8 cellular contexts compared by ENCODE assay signal in the genomic region with DNA sequence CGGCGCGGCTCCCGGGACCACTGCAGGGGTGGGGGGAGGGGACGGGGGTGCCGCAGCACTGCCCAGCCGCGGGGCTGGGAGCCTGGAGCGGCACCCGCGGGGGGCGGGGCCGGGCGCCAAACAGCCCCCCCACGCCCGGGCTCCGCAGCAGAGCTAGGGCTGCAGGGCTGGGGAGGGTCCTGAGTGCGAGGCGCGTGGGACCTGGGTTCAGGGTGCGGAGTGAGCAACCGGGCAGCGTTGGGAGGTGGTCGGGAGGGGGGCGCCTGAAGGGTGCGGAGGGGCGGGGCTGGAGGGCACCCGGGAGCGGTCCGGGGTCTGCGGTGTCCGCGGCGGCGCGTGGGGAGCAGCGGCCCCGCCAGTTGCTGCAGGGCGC. TPM values are rescaled to one million over a fixed set of nuclear protein-coding genes. Genes with fewer than 3 reads are reported as not detected.
DNase-seq lines count a peak whose midpoint lies in the region; ATAC-seq and TF ChIP-seq lines count a peak whose summit lies in the region.

No MANE protein-coding gene starts in this region.

- POLR2A ChIA-PET in AG04450 (lab: Yijun Ruan, JAX): interaction anchor here (1.5 kb wide), 1 partner anchor 26 kb away, joined by 5 read pairs; no protein-coding TSS in a partner anchor
- POLR2A ChIA-PET in WTC11 (lab: Charles Lee): no interaction called here

- no peaks in the 10 kb centered on the region for H3K9me3 Mint-ChIP-seq in WTC11

- no peak for DNase-seq in AG04450 (ENCODE audit: low read depth, low spot score)
- no peak for DNase-seq in WTC11 (ENCODE audit: low spot score)
- DNase-seq in iPS DF 6.9 (ENCODE audit: low read depth, low spot score): no peak
- DNase-seq in suprapubic skin (ENCODE audit: low spot score in 2 of 2): no peak
- no peak for DNase-seq in epidermal melanocyte (ENCODE audit: insufficient read length, low spot score)
- DNase-seq in DMS79 treated with DMSO at 0.1 percent for 48 hours (lab: John Stamatoyannopoulos, UW): no peak
- no peak for DNase-seq in midbrain (lab: John Stamatoyannopoulos, UW)

- H3K27me3 Mint-ChIP-seq in WTC11 (ENCODE audit: low read depth): no peaks in the 10 kb centered on the region; the same call in 1 of the 2 replicates

- no peak for TF ChIP-seq POLR2A in suprapubic skin (IDR thresholded peaks at IDR 0.05)

- H3K36me3 ChIP-seq in iPS DF 6.9 (ENCODE audit: control insufficient read depth, insufficient read depth, low read length) (peaks cover 2% of the 10 kb centered on the region; the same call in 1 of the 2 replicates), suprapubic skin (peaks cover 13% of the 10 kb centered on the region)

- TF ChIP-seq EP300 in suprapubic skin (IDR thresholded peaks at IDR 0.05): no peak

- TF ChIP-seq CTCF in AG04450 (IDR thresholded peaks at IDR 0.05; ENCODE audit: low read depth, low read length): no peak
- TF ChIP-seq CTCF in WTC11 (IDR thresholded peaks at IDR 0.05): no peak
- TF ChIP-seq CTCF in suprapubic skin (IDR thresholded peaks at IDR 0.05): no peak

- CTCF ChIA-PET in AG04450 (lab: Charles Lee): interaction anchor here (0.8 to 1.2 kb wide), 2 partner anchors 25 to 37 kb away, joined by 3 read pairs; no protein-coding TSS in a partner anchor
- CTCF ChIA-PET in WTC11 (lab: Charles Lee): interaction anchor here (0.6 to 2.6 kb wide), 8 partner anchors 11 to 476 kb away, joined by 3 to 10 read pairs (median 4); no protein-coding TSS in a partner anchor

- peak overlapping the region; percentile 39 for H3K4me3 Mint-ChIP-seq in WTC11

- peaks cover 30% of the 10 kb centered on the region for H3K4me1 Mint-ChIP-seq in WTC11

- H3K27me3 ChIP-seq in AG04450 (ENCODE audit: control insufficient read depth, insufficient read depth, low read length) (no peaks in the 10 kb centered on the region), iPS DF 6.9 (ENCODE audit: control insufficient read depth, insufficient read depth, low read length) (no peaks in the 10 kb centered on the region), suprapubic skin (no peaks in the 10 kb centered on the region)

- H3K36me3 Mint-ChIP-seq in WTC11: peaks cover 17% of the 10 kb centered on the region

- H3K9me3 ChIP-seq in AG04450 (ENCODE audit: control insufficient read depth, insufficient read depth, low read length) (no peaks in the 10 kb centered on the region), iPS DF 6.9 (ENCODE audit: control insufficient read depth, insufficient read depth, low read length) (no peaks in the 10 kb centered on the region), suprapubic skin (no peaks in the 10 kb centered on the region)

- H3K27ac Mint-ChIP-seq in WTC11: no peak overlapping the region

- no CpG with 5 or more reads among the region's 39 CpGs for WGBS in iPS DF 6.9 (ENCODE audit: insufficient coverage, insufficient read length)
- 0% methylated on average over 16 of the region's 39 CpGs for WGBS in suprapubic skin

- H3K27ac ChIP-seq in AG04450 (ENCODE audit: low read depth, low read length) (no peak overlapping the region), iPS DF 6.9 (ENCODE audit: low read length) (no peak overlapping the region), suprapubic skin (peak overlapping the region; percentile 18)

- ATAC-seq in GM19324 (IDR thresholded peaks at IDR 0.05; ENCODE audit: low FRiP score, unreplicated experiment) (peak; percentile 5), WTC11 (peak; percentile 2; the same call in 1 of the 2 replicates)

- H3K4me3 ChIP-seq in AG04450 (ENCODE audit: low read depth, low read length) (peak overlapping the region; percentile 75), iPS DF 6.9 (ENCODE audit: low read length) (peak overlapping the region; percentile 88), suprapubic skin (peak overlapping the region; percentile 90)

- 0 out of 2 replicates have a peak, but pooled peaks cover 3% of the 10 kb centered on the region for H3K4me1 ChIP-seq in iPS DF 6.9 (ENCODE audit: control insufficient read depth, insufficient read depth, low read length)
- H3K4me1 ChIP-seq in suprapubic skin: peaks cover 47% of the 10 kb centered on the region

TF ChIP-seq in WTC11, 78 proteins besides CTCF, POLR2A, EP300 and RAD21:
- TF ChIP-seq ZNF396 (CRISPR knock-in tag; IDR thresholded peaks at IDR 0.05; ENCODE audit: borderline replicate concordance): no peak
- TF ChIP-seq ESRRA (CRISPR knock-in tag; IDR thresholded peaks at IDR 0.05; ENCODE audit: borderline replicate concordance): no peak
- no peak for TF ChIP-seq MYBL2 (CRISPR knock-in tag; IDR thresholded peaks at IDR 0.05)
- TF ChIP-seq, protein P1, sequence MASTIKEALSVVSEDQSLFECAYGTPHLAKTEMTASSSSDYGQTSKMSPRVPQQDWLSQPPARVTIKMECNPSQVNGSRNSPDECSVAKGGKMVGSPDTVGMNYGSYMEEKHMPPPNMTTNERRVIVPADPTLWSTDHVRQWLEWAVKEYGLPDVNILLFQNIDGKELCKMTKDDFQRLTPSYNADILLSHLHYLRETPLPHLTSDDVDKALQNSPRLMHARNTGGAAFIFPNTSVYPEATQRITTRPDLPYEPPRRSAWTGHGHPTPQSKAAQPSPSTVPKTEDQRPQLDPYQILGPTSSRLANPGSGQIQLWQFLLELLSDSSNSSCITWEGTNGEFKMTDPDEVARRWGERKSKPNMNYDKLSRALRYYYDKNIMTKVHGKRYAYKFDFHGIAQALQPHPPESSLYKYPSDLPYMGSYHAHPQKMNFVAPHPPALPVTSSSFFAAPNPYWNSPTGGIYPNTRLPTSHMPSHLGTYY (CRISPR knock-in tag; IDR thresholded peaks at IDR 0.05): no peak
TF ChIP-seq in WTC11: peak in this region for 0.

RNA-seq across cellular contexts. Expression of a gene that starts 0.5 kb away (rescaled TPM):
- polyA plus RNA-seq in AG04450 (2011; rRNA removed): 22.3 and 23.7 TPM in 2 replicates
- polyA minus RNA-seq in AG04450 (2011; rRNA and poly(A)+ RNA removed): 28.5 and 28.7 TPM in 2 replicates
- total RNA-seq in WTC11 (2021): 34.9 to 39.9 TPM (median 34.9 TPM) in 3 replicates
- 10 to 100 TPM; 16.9 to 35.2 (median 20.6) TPM for total RNA-seq in suprapubic skin

RNA-seq across cellular contexts. Expression of a gene that starts 37.1 kb away (rescaled TPM):
- polyA plus RNA-seq in AG04450 (2011; rRNA removed): 241 and 329 TPM in 2 replicates
- polyA minus RNA-seq in AG04450 (2011; rRNA and poly(A)+ RNA removed): 140 and 188 TPM in 2 replicates
- total RNA-seq in WTC11 (2021) (15.0 to 18.0 TPM (median 16.2 TPM) in 3 replicates), suprapubic skin (10 to 100 TPM in 2 of 4 donors, 1 to 10 TPM in 2; 8.4 to 19.1 (median 10.8) TPM)
